27 cellular contexts compared by ENCODE assay signal in the genomic region with DNA sequence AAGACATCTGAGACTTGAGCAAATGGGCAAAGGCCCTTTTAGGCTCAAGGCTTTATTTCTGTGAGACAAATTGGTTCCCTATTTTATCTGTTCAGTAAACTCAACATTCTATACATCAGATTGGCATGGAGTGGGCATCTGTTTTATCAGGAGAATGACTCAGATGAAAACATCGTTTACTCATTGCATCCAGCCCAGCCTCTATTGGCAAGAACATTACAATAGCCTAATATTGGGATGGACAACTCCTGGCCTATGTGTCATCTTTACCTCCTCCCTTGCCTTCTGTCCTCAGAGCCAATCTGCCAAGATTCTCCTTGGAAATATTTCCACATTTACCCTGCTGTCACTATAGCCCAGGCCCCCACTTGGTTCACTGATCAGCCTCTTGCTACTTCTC. TPM values are rescaled to one million over a fixed set of nuclear protein-coding genes. Genes with fewer than 3 reads are reported as not detected.
DNase-seq lines count a peak whose midpoint lies in the region; ATAC-seq and TF ChIP-seq lines count a peak whose summit lies in the region.
"Had no signal": no experiment of that assay in that cellular context is flagged by ENCODE, and none has a peak within 500 bp of the region (broad histone marks: within the 10 kb centered on the region; RNA-seq: fewer than 3 reads in every experiment).

No MANE protein-coding gene starts in this region.

- H3K27me3 ChIP-seq in thyroid gland (no peaks in the 10 kb centered on the region), stomach (no peaks in the 10 kb centered on the region)
- H3K27me3 ChIP-seq: spleen had no signal

- H3K4me1 ChIP-seq in thyroid gland: peaks cover 19 to 35% of the 10 kb centered on the region in 2 donors
- peaks cover 15 to 34% (median 24%) of the 10 kb centered on the region in 4 donors for H3K4me1 ChIP-seq in stomach

- TF ChIP-seq CTCF in activated B cell treated with CpG ODN at 0.5 μM for 24 hours (IDR thresholded peaks at IDR 0.05): no peak
- TF ChIP-seq CTCF in thyroid gland (IDR thresholded peaks at IDR 0.05): no peak
- no peak for TF ChIP-seq CTCF in stomach (IDR thresholded peaks at IDR 0.05)

- POLR2A ChIA-PET in activated B cell treated with CpG ODN at 0.5 μM for 24 hours (lab: Charles Lee): interaction anchor here (1.5 to 8.2 kb wide), 3 partner anchors 10 to 47 kb away, joined by 5 to 344 read pairs (median 6); no protein-coding TSS in a partner anchor

- CTCF ChIA-PET in activated B cell treated with CpG ODN at 0.5 μM for 24 hours (lab: Charles Lee): interaction anchor here (1.0 to 1.8 kb wide), 4 partner anchors 9 to 47 kb away, joined by 3 to 7 read pairs (median 5); no protein-coding TSS in a partner anchor

- no peaks in the 10 kb centered on the region for H3K9me3 ChIP-seq in thyroid gland
- no peaks in the 10 kb centered on the region for H3K9me3 ChIP-seq in stomach
- H3K9me3 ChIP-seq: SK-N-SH, spleen had no signal

- 84 to 88% methylated on average over 1 of the region's 1 CpG for WGBS in thyroid gland, 2 donors
- 36 to 61% (median 37%) methylated on average over 1 of the region's 1 CpG for WGBS in stomach, 5 donors

- peak overlapping the region in 3 of 4 donors; percentile 1 to 24 (median 8) for H3K4me3 Mint-ChIP-seq in IgD-negative memory B cell
- H3K4me3 Mint-ChIP-seq in activated B cell treated with CpG ODN at 0.5 μM for 24 hours: no peak overlapping the region
- H3K4me3 Mint-ChIP-seq in activated CD4-positive, alpha-beta T cell treated with anti-CD3 and anti-CD28 coated beads, Interleukin-2, amount 10 ng/mL, durations not matched to agents 24 days and 14 days: no peak overlapping the region
- H3K4me3 Mint-ChIP-seq: activated naive CD8-positive, alpha-beta T cell treated with anti-CD3 and anti-CD28 coated beads, Interleukin-2, amount 50 U/mL, for 24 hours; activated T-cell treated with anti-CD3 and anti-CD28 coated beads, Interleukin-2, amount 50 U/mL, for 24 hours; brain; CD4-positive, CD25-positive, alpha-beta regulatory T cell; T-helper 1 cell treated with Interleukin-12 subunit alpha and Interleukin-12 subunit beta and Interleukin-4 antibody, amounts not matched to agents 30 μg/mL and 1 μg/mL, for 36 hours had no signal

- TF ChIP-seq EP300 in stomach (IDR thresholded peaks at IDR 0.05): no peak

- no peak for ATAC-seq in activated B cell treated with CpG ODN at 0.5 μM for 24 hours (ENCODE audit: low read depth)
- peak; percentile 24 for ATAC-seq in esophagus mucosa
- ATAC-seq in GM21825 (IDR thresholded peaks at IDR 0.05; ENCODE audit: unreplicated experiment): no peak
- ATAC-seq: activated naive CD8-positive, alpha-beta T cell treated with anti-CD3 and anti-CD28 coated beads, Interleukin-2, amount 50 U/mL, for 24 hours; GM12878; K562 had no signal

- intact Hi-C loops in activated B cell treated with CpG ODN at 0.5 μM for 24 hours (cut with micrococcal nuclease) (loop anchor here (10.0 kb wide), 1 partner anchor 428 kb away; no protein-coding TSS in a partner anchor), thyroid gland (cut with DNase I) (no loop called here), stomach (cut with DNase I; ENCODE audit: low total_unique reads) (no loop called here)
- intact Hi-C loops in activated CD4-positive, alpha-beta T cell treated with anti-CD3 and anti-CD28 coated beads, Interleukin-2, amount 10 ng/mL, durations not matched to agents 24 days and 14 days (cut with micrococcal nuclease): no loop called here

- no peak for DNase-seq in activated B cell treated with CpG ODN at 0.5 μM for 24 hours
- no peak for DNase-seq in thyroid gland
- no peak for DNase-seq in stomach
- DNase-seq in activated CD4-positive, alpha-beta T cell treated with anti-CD3 and anti-CD28 coated beads, Interleukin-2, amount 10 ng/mL, durations not matched to agents 24 days and 14 days: no peak
- DNase-seq: activated CD4-positive, alpha-beta T cell treated with anti-CD3 and anti-CD28 coated beads for 1 hour; activated naive CD8-positive, alpha-beta T cell treated with anti-CD3 and anti-CD28 coated beads, Interleukin-2, amount 50 U/mL, for 24 hours; activated T-cell treated with anti-CD3 and anti-CD28 coated beads, Interleukin-2, amount 50 U/mL, for 24 hours; CD4-positive, CD25-positive, alpha-beta regulatory T cell; effector CD8-positive, alpha-beta T cell; erythroblast; left colon; MM.1S; NCI-H748 treated with DMSO at 0.1 percent for 48 hours; posterior cingulate gyrus; right cardiac atrium; RPMI8226; SK-N-SH; spleen had no signal

- peak overlapping the region; percentile 12 to 76 (median 74) for H3K27ac Mint-ChIP-seq in IgD-negative memory B cell
- peak overlapping the region; percentile 80 for H3K27ac Mint-ChIP-seq in activated B cell treated with CpG ODN at 0.5 μM for 24 hours
- no peak overlapping the region for H3K27ac Mint-ChIP-seq in activated CD4-positive, alpha-beta T cell treated with anti-CD3 and anti-CD28 coated beads, Interleukin-2, amount 10 ng/mL, durations not matched to agents 24 days and 14 days
- H3K27ac Mint-ChIP-seq: activated naive CD8-positive, alpha-beta T cell treated with anti-CD3 and anti-CD28 coated beads, Interleukin-2, amount 50 U/mL, for 24 hours; activated T-cell treated with anti-CD3 and anti-CD28 coated beads, Interleukin-2, amount 50 U/mL, for 24 hours; brain; CD4-positive, CD25-positive, alpha-beta regulatory T cell; T-helper 1 cell treated with Interleukin-12 subunit alpha and Interleukin-12 subunit beta and Interleukin-4 antibody, amounts not matched to agents 30 μg/mL and 1 μg/mL, for 36 hours had no signal

- no peak overlapping the region for H3K4me3 ChIP-seq in thyroid gland (replicated peaks in 1 of 3)
- no peak overlapping the region for H3K4me3 ChIP-seq in stomach
- H3K4me3 ChIP-seq: GM12878, K562, spleen had no signal

- H3K9me3 Mint-ChIP-seq in IgD-negative memory B cell: peaks cover 0 to 1% (median 0%) of the 10 kb centered on the region in 3 donors
- no peaks in the 10 kb centered on the region for H3K9me3 Mint-ChIP-seq in activated B cell treated with CpG ODN at 0.5 μM for 24 hours
- H3K9me3 Mint-ChIP-seq in activated CD4-positive, alpha-beta T cell treated with anti-CD3 and anti-CD28 coated beads, Interleukin-2, amount 10 ng/mL, durations not matched to agents 24 days and 14 days: no peaks in the 10 kb centered on the region
- H3K9me3 Mint-ChIP-seq: activated naive CD8-positive, alpha-beta T cell treated with anti-CD3 and anti-CD28 coated beads, Interleukin-2, amount 50 U/mL, for 24 hours; activated T-cell treated with anti-CD3 and anti-CD28 coated beads, Interleukin-2, amount 50 U/mL, for 24 hours; brain; T-helper 1 cell treated with Interleukin-12 subunit alpha and Interleukin-12 subunit beta and Interleukin-4 antibody, amounts not matched to agents 30 μg/mL and 1 μg/mL, for 36 hours had no signal

- H3K36me3 Mint-ChIP-seq in IgD-negative memory B cell: no peaks in the 10 kb centered on the region
- no peaks in the 10 kb centered on the region for H3K36me3 Mint-ChIP-seq in activated B cell treated with CpG ODN at 0.5 μM for 24 hours (ENCODE audit: low read depth)
- no peaks in the 10 kb centered on the region for H3K36me3 Mint-ChIP-seq in activated CD4-positive, alpha-beta T cell treated with anti-CD3 and anti-CD28 coated beads, Interleukin-2, amount 10 ng/mL, durations not matched to agents 24 days and 14 days (ENCODE audit: low read depth)
- H3K36me3 Mint-ChIP-seq: brain; CD4-positive, CD25-positive, alpha-beta regulatory T cell had no signal

- peak overlapping the region; percentile 70 to 85 (median 81) for H3K27ac ChIP-seq in thyroid gland
- peak overlapping the region in 2 of 5 donors; percentile 16 to 44 for H3K27ac ChIP-seq in stomach

- H3K27me3 Mint-ChIP-seq in IgD-negative memory B cell (no peaks in the 10 kb centered on the region), activated B cell treated with CpG ODN at 0.5 μM for 24 hours (no peaks in the 10 kb centered on the region)
- H3K27me3 Mint-ChIP-seq in activated CD4-positive, alpha-beta T cell treated with anti-CD3 and anti-CD28 coated beads, Interleukin-2, amount 10 ng/mL, durations not matched to agents 24 days and 14 days: peaks cover 10% of the 10 kb centered on the region
- H3K27me3 Mint-ChIP-seq: activated naive CD8-positive, alpha-beta T cell treated with anti-CD3 and anti-CD28 coated beads, Interleukin-2, amount 50 U/mL, for 24 hours had no signal

- peaks cover 30 to 55% (median 39%) of the 10 kb centered on the region in 3 donors for H3K4me1 Mint-ChIP-seq in IgD-negative memory B cell
- H3K4me1 Mint-ChIP-seq in activated B cell treated with CpG ODN at 0.5 μM for 24 hours: peaks cover 73% of the 10 kb centered on the region
- no peaks in the 10 kb centered on the region for H3K4me1 Mint-ChIP-seq in activated CD4-positive, alpha-beta T cell treated with anti-CD3 and anti-CD28 coated beads, Interleukin-2, amount 10 ng/mL, durations not matched to agents 24 days and 14 days
- H3K4me1 Mint-ChIP-seq: brain; CD4-positive, CD25-positive, alpha-beta regulatory T cell had no signal

- H3K36me3 ChIP-seq in thyroid gland (no peaks in the 10 kb centered on the region), stomach (no peaks in the 10 kb centered on the region)
- H3K36me3 ChIP-seq: spleen had no signal

- TF ChIP-seq POLR2A in thyroid gland (IDR thresholded peaks at IDR 0.05) (no peak), stomach (IDR thresholded peaks at IDR 0.05) (no peak)

RNA-seq across cellular contexts. Expression of a gene that starts 5.5 kb away (rescaled TPM):
- polyA plus RNA-seq in IgD-negative memory B cell: 217 TPM
- 238 and 267 TPM in 2 replicates for total RNA-seq in activated B cell treated with CpG ODN at 0.5 μM for 24 hours
- 51.3 TPM for total RNA-seq in esophagus mucosa
- total RNA-seq in thyroid gland: 10 to 100 TPM in 3 of 4 donors, 1 to 10 TPM in 1; 5.8 to 36.9 (median 25.7) TPM
- 10 to 100 TPM in 4 of 5 donors, 1 to 10 TPM in 1; 1.3 to 38.5 (median 25.2) TPM for total RNA-seq in stomach
- polyA plus RNA-seq in stomach: 10 to 100 TPM in 2 of 3 donors, 1 to 10 TPM in 1; 9.6 to 22.0 (median 20.2) TPM
- total RNA-seq in activated CD4-positive, alpha-beta T cell treated with anti-CD3 and anti-CD28 coated beads, Interleukin-2, amount 10 ng/mL, durations not matched to agents 24 days and 14 days: not detected in 2 replicates
- total RNA-seq: activated CD8-positive, alpha-beta memory T cell treated with anti-CD3 and anti-CD28 coated beads for 36 hours; K562 had no signal
- polyA plus RNA-seq: K562, SK-N-SH had no signal

RNA-seq across cellular contexts. Expression of a gene that starts 27.4 kb away (rescaled TPM):
- polyA plus RNA-seq in IgD-negative memory B cell: 0.10 TPM
- 0.11 TPM in 1 of 2 replicates, not detected in the other for total RNA-seq in activated B cell treated with CpG ODN at 0.5 μM for 24 hours
- not detected for total RNA-seq in esophagus mucosa
- under 1 TPM in 1 of 4 donors, not detected in 3; 0.88 TPM for total RNA-seq in thyroid gland
- not detected for total RNA-seq in stomach
- not detected for polyA plus RNA-seq in stomach
- not detected in 2 replicates for total RNA-seq in activated CD4-positive, alpha-beta T cell treated with anti-CD3 and anti-CD28 coated beads, Interleukin-2, amount 10 ng/mL, durations not matched to agents 24 days and 14 days
- total RNA-seq: activated CD8-positive, alpha-beta memory T cell treated with anti-CD3 and anti-CD28 coated beads for 36 hours; CD4-positive, CD25-positive, alpha-beta regulatory T cell; frontal cortex; K562; left colon; right cardiac atrium had no signal
- polyA plus RNA-seq: K562, right cardiac atrium, SK-N-SH had no signal

Comparison
In these comparisons a context has a peak if more than half of its experiments do, and no peak if none do; other contexts are left out.
1. H3K4me3 Mint-ChIP-seq: peak in IgD-negative memory B cell (3 of 4); none in activated B cell treated with CpG ODN at 0.5 μM for 24 hours (single experiment) and activated CD4-positive, alpha-beta T cell treated with anti-CD3 and anti-CD28 coated beads, Interleukin-2, amount 10 ng/mL, durations not matched to agents 24 days and 14 days (single experiment).